Comparison of ENCODE assay signal across 25 cellular contexts in the genomic region with DNA sequence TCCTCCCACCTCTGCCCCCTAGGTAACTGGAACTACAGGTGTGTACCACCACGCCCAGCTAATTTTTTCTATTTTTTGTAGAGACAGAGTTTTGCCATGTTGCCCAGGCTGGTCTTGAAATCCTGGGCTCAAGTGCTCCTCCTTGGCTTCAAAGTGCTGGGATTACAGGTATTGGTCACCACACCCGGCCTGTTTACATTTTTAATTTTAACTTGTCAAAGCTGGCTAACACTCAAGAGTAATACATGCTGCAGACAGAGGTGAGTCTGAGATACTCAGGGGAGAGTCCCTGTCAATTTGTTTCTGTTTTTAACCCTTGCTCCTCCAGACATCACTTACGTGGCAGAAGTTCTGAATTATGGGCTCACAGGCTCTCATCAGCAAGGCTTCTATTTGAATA. TPM values are rescaled to one million over a fixed set of nuclear protein-coding genes. Genes with fewer than 3 reads are reported as not detected.
"Had no signal": no experiment of that assay in that cellular context is flagged by ENCODE, and none has a peak within 500 bp of the region (broad histone marks: within the 10 kb centered on the region; RNA-seq: fewer than 3 reads in every experiment).

No MANE protein-coding gene starts in this region.

- FAIRE-seq: islet of Langerhans, TTC549, urothelium cell line had no signal

- H3K9me3 ChIP-seq: body of pancreas, esophagus muscularis mucosa, spleen, testis, transverse colon had no signal

- H3K4me3 ChIP-seq: body of pancreas, cardiac muscle cell, esophagus muscularis mucosa, spleen, testis, transverse colon had no signal

- H3K27ac Mint-ChIP-seq: activated CD4-positive, alpha-beta memory T cell treated with anti-CD3 and anti-CD28 coated beads for 36 hours; activated naive CD4-positive, alpha-beta T cell treated with anti-CD3 and anti-CD28 coated beads, Interleukin-2, amount 50 U/mL, for 24 hours; activated T-helper 2 cell treated with anti-CD3 and anti-CD28 coated beads, Interferon-gamma antibody, Interleukin-2, Interleukin-4, amounts not matched to agents 10 μg/mL and 5 μg/mL and 100 μg/mL, durations not matched to agents 14 hours and 24 hours and 36 hours; mesothelial cell of epicardium had no signal

- H3K27ac ChIP-seq: body of pancreas, cardiac muscle cell, esophagus muscularis mucosa, spleen, testis, transverse colon had no signal

- H3K9me3 Mint-ChIP-seq: activated CD4-positive, alpha-beta memory T cell treated with anti-CD3 and anti-CD28 coated beads for 36 hours; activated naive CD4-positive, alpha-beta T cell treated with anti-CD3 and anti-CD28 coated beads, Interleukin-2, amount 50 U/mL, for 24 hours; activated T-helper 2 cell treated with anti-CD3 and anti-CD28 coated beads, Interferon-gamma antibody, Interleukin-2, Interleukin-4, amounts not matched to agents 10 μg/mL and 5 μg/mL and 100 μg/mL, durations not matched to agents 14 hours and 24 hours and 36 hours; mesothelial cell of epicardium; naive thymus-derived CD4-positive, alpha-beta T cell had no signal

- H3K4me3 Mint-ChIP-seq: activated CD4-positive, alpha-beta memory T cell treated with anti-CD3 and anti-CD28 coated beads for 36 hours; activated naive CD4-positive, alpha-beta T cell treated with anti-CD3 and anti-CD28 coated beads, Interleukin-2, amount 50 U/mL, for 24 hours; mesothelial cell of epicardium; naive thymus-derived CD4-positive, alpha-beta T cell had no signal

- H3K27me3 Mint-ChIP-seq: activated CD4-positive, alpha-beta memory T cell treated with anti-CD3 and anti-CD28 coated beads for 36 hours; activated naive CD4-positive, alpha-beta T cell treated with anti-CD3 and anti-CD28 coated beads, Interleukin-2, amount 50 U/mL, for 24 hours; naive thymus-derived CD4-positive, alpha-beta T cell had no signal

- ATAC-seq: body of pancreas; left ventricle myocardium superior; naive thymus-derived CD4-positive, alpha-beta T cell; right cardiac atrium; stimulated activated naive CD8-positive, alpha-beta T cell treated with anti-CD3 and anti-CD28 coated beads, Interleukin-15, Interleukin-2, amounts not matched to agents 100 U/mL and 50 U/mL, for 24 hours had no signal

- H3K4me1 ChIP-seq: esophagus muscularis mucosa, testis had no signal

- DNase-seq: activated CD4-positive, alpha-beta memory T cell treated with anti-CD3 and anti-CD28 coated beads for 36 hours; activated CD4-positive, alpha-beta T cell treated with anti-CD3 and anti-CD28 coated beads for 48 hours; activated CD8-positive, alpha-beta memory T cell treated with anti-CD3 and anti-CD28 coated beads, Interleukin-2, amount 50 U/mL, for 48 hours; activated T-cell treated with anti-CD3 and anti-CD28 coated beads, Interleukin-2, amount 50 U/mL, for 48 hours; aorta; body of pancreas; foreskin melanocyte; left ventricle myocardium superior; mammary epithelial cell; naive thymus-derived CD4-positive, alpha-beta T cell; nucleus accumbens; right cardiac atrium; spleen; stimulated activated naive CD8-positive, alpha-beta T cell treated with anti-CD3 and anti-CD28 coated beads, Interleukin-15, Interleukin-2, amounts not matched to agents 100 U/mL and 50 U/mL, for 24 hours; T-helper 9 cell; testis; transverse colon had no signal

- H3K27me3 ChIP-seq: body of pancreas, cardiac muscle cell, esophagus muscularis mucosa, spleen, testis, transverse colon had no signal

- H3K4me1 Mint-ChIP-seq: mesothelial cell of epicardium had no signal

RNA-seq across cellular contexts. Expression of gene CLEC18B, which starts 50.7 kb away (rescaled TPM):
- total RNA-seq: left ventricle myocardium superior had no signal
- polyA plus RNA-seq: naive thymus-derived CD4-positive, alpha-beta T cell had no signal
